In genomic region chr16:85800321-85800669, GRCh38 we compare ENCODE assay signal across 8 cellular contexts. TPM values are rescaled to one million over a fixed set of nuclear protein-coding genes. Genes with fewer than 3 reads are reported as not detected.
DNase-seq lines count a peak whose midpoint lies in the region; ATAC-seq and TF ChIP-seq lines count a peak whose summit lies in the region.

No MANE protein-coding gene starts in this region.

- H3K27me3 ChIP-seq in Karpas-422 (ENCODE audit: low read length) = no peaks in the 10 kb centered on the region
- no peaks in the 10 kb centered on the region for H3K27me3 ChIP-seq in stomach smooth muscle (ENCODE audit: control insufficient read depth in 1 of 2, insufficient read depth in 2 of 2, low read length in 2 of 2)

- DNase-seq in Karpas-422 (no peak), astrocyte of the cerebellum (ENCODE audit: low read depth) (no peak), left kidney (ENCODE audit: low read depth, low spot score) (peak; percentile 61), germinal center (ENCODE audit: low spot score) (no peak)

- H3K36me3 ChIP-seq in Karpas-422 (ENCODE audit: insufficient read depth, low read length) (peaks cover 46% of the 10 kb centered on the region), stomach smooth muscle (ENCODE audit: control insufficient read depth in 2 of 2, insufficient read depth in 2 of 2, low read length in 2 of 2) (peaks cover 40 to 46% of the 10 kb centered on the region in 2 donors)

- peak overlapping the region; percentile 75 for H3K4me2 ChIP-seq in Karpas-422 (ENCODE audit: low read depth, low read length, poor library complexity, severe bottlenecking)

- peaks cover 56% of the 10 kb centered on the region for H4K20me1 ChIP-seq in Karpas-422 (ENCODE audit: insufficient read depth, low read depth, low read length)

- H3K27ac ChIP-seq in Karpas-422 (ENCODE audit: low read length) = peak overlapping the region; percentile 34; the same call in 1 of the 2 replicates
- peak overlapping the region; percentile 85 for H3K27ac ChIP-seq in stomach smooth muscle (ENCODE audit: low read length)

- no peak for TF ChIP-seq CTCF in astrocyte of the cerebellum (IDR thresholded peaks at IDR 0.05; ENCODE audit: low read depth, low read length, missing control alignments)

- H3K9ac ChIP-seq in Karpas-422 (ENCODE audit: low read length) (peak overlapping the region; percentile 98), stomach smooth muscle (ENCODE audit: low read length in 2 of 2) (peak overlapping the region; percentile 91 to 92)

- in situ Hi-C loops in astrocyte of the cerebellum (cut with HindIII; ENCODE audit: low sequenced_read_pairs) = no loop called here

- no peaks in the 10 kb centered on the region for H3K9me2 ChIP-seq in Karpas-422 (replicated peaks; ENCODE audit: insufficient read depth, low read length)

- H3K4me3 ChIP-seq in GM08714 (ENCODE audit: low read length) (peak overlapping the region; percentile 92), Karpas-422 (ENCODE audit: low read length) (peak overlapping the region; percentile 87), astrocyte of the cerebellum (ENCODE audit: low read depth, low read length) (peak overlapping the region; percentile 66), stomach smooth muscle (ENCODE audit: low read length in 2 of 2) (peak overlapping the region; percentile 84 to 98)

- H3K4me1 ChIP-seq in Karpas-422 (ENCODE audit: low read length) = peaks cover 23% of the 10 kb centered on the region
- peaks cover 22% of the 10 kb centered on the region for H3K4me1 ChIP-seq in stomach smooth muscle (ENCODE audit: control insufficient read depth, insufficient read depth, low read length)

- H3K79me2 ChIP-seq in Karpas-422 (ENCODE audit: low read length) = peaks cover 67% of the 10 kb centered on the region

- ATAC-seq in HG03571 (IDR thresholded peaks at IDR 0.05; ENCODE audit: unreplicated experiment) (no peak), GM21825 (IDR thresholded peaks at IDR 0.05; ENCODE audit: unreplicated experiment) (no peak)

- no peak overlapping the region for H2AFZ ChIP-seq in Karpas-422 (ENCODE audit: low read length)

- H3K9me3 ChIP-seq in Karpas-422 (ENCODE audit: low read length) (no peaks in the 10 kb centered on the region), stomach smooth muscle (ENCODE audit: control insufficient read depth in 2 of 2, low read length in 2 of 2) (no peaks in the 10 kb centered on the region)

RNA-seq across cellular contexts. Expression of gene COX4I1, which starts 0.8 kb away (rescaled TPM):
- total RNA-seq in Karpas-422 (2014; rRNA removed; shearing (Covaris generic); ENCODE audit: low replicate concordance) = 417 and 584 TPM in 2 replicates

RNA-seq across cellular contexts. Expression of gene EMC8, which starts 1.0 kb away (rescaled TPM):
- 24.2 and 76.8 TPM in 2 replicates for total RNA-seq in Karpas-422 (2014; rRNA removed; shearing (Covaris generic); ENCODE audit: low replicate concordance)

RNA-seq across cellular contexts. Expression of gene C16orf74, which starts 49.4 kb away (rescaled TPM):
- 13.3 and 24.5 TPM in 2 replicates for total RNA-seq in Karpas-422 (2014; rRNA removed; shearing (Covaris generic); ENCODE audit: low replicate concordance)
